8 cellular contexts compared by ENCODE assay signal in the genomic region with DNA sequence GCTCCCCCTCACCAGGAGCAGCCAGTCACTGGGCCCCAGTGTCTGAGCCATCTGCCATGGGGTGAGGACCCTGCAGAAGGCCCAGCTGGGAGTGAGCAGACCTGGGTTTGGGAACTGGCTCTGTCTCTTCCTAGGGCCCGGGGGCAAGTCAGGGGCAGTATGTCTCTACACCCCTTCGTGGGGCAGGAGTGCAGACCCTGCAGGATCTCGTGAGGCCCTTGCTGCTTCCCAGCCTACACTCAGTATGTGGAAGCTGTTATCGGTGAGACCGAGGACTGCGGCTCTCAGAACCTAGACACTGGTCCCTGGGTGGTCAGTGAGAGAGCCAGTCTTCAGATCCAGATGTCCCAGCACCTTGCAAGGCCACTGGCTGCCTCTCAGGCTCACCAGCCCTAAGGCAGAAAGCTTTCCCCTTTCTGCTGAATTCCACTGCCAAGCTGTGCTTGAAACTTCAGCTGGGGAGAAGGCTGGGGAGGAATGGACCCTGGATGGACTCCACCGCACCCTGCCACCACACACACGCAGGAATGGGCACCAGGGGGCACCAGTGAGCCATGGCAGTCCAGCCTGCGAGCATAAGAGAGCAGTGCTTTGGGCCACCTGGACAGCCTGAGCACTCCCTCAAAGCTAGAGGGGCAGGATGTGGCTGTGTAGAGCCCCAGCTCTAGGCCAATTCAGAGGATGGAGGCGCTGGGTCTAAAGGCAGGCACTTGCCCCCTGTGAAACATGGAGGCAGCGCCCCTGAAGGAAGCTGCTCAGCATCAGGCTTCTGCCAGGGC. TPM values are rescaled to one million over a fixed set of nuclear protein-coding genes. Genes with fewer than 3 reads are reported as not detected.
A peak's percentile ranks its signal among the peaks of the same experiment; 100 is the strongest.
DNase-seq lines count a peak whose midpoint lies in the region; ATAC-seq and TF ChIP-seq lines count a peak whose summit lies in the region.

No MANE protein-coding gene starts in this region.

- ATAC-seq in GM18519 (IDR thresholded peaks at IDR 0.05; ENCODE audit: low FRiP score, unreplicated experiment) (peak; percentile 96), HG02981 (IDR thresholded peaks at IDR 0.05; ENCODE audit: unreplicated experiment) (peak; percentile 95)

- peak; percentile 99 to 100 for TF ChIP-seq RAD21 in liver (IDR thresholded peaks at IDR 0.05)

- no peak overlapping the region for H3K4me3 ChIP-seq in choroid plexus epithelial cell (ENCODE audit: low read depth, low read length)
- no peak overlapping the region for H3K4me3 ChIP-seq in liver (ENCODE audit: low read depth in 1 of 3, low read length in 3 of 3)

- peak; percentile 99 for TF ChIP-seq CTCF in choroid plexus epithelial cell (conservative IDR thresholded peaks at IDR 0.05; ENCODE audit: low read depth, low read length)
- TF ChIP-seq CTCF in liver (IDR thresholded peaks at IDR 0.05; ENCODE audit: low read depth, low read length, missing input control), result peak; percentile 95

- no peaks in the 10 kb centered on the region for H3K9me3 ChIP-seq in liver (ENCODE audit: control insufficient read depth in 4 of 4, low read length in 3 of 4)

- peaks cover 2 to 6% (median 2%) of the 10 kb centered on the region in 4 donors for H3K4me1 ChIP-seq in liver (ENCODE audit: control insufficient read depth in 4 of 4, insufficient read depth in 4 of 4, low read length in 3 of 4)

- no peak overlapping the region for H3K9ac ChIP-seq in liver (ENCODE audit: low read depth in 1 of 2, low read length in 2 of 2)

- no peak overlapping the region for H3K27ac ChIP-seq in liver (ENCODE audit: low read depth in 1 of 2, low read length in 2 of 2)

- peak; percentile 87 for DNase-seq in AG20443 (ENCODE audit: low spot score)
- peak; percentile 64 for DNase-seq in NCI-H2196 (lab: John Stamatoyannopoulos, UW; ENCODE audit: unreplicated experiment)
- DNase-seq in activated CD4-positive, alpha-beta T cell treated with anti-CD3 and anti-CD28 coated beads for 48 hours, result peak; percentile 90
- DNase-seq in choroid plexus epithelial cell (ENCODE audit: low read depth), result peak; percentile 89
- peak; percentile 58 to 80 (median 67) for DNase-seq in stimulated activated CD4-positive, alpha-beta T cell treated with anti-CD3 and anti-CD28 coated beads, TNF-alpha, amount 100 ng/mL, for 24 hours (ENCODE audit: low read depth in 3 of 3)

- no peaks in the 10 kb centered on the region for H3K36me3 ChIP-seq in liver (ENCODE audit: control insufficient read depth in 4 of 4, insufficient read depth in 3 of 4, low read depth in 1 of 4, low read length in 3 of 4)

- no peaks in the 10 kb centered on the region for H3K27me3 ChIP-seq in liver (ENCODE audit: control insufficient read depth in 4 of 4, insufficient read depth in 4 of 4, low read length in 3 of 4)

- whole genome bisulfite sequencing in liver, result 56% methylated on average over 11 of the region's 11 CpGs

TF ChIP-seq in liver, 16 proteins besides CTCF, POLR2A, EP300 and RAD21:
- TF ChIP-seq HNF4A (conservative IDR thresholded peaks at IDR 0.05), result peak; percentile 15 to 54
- no peak for TF ChIP-seq GABPA (IDR thresholded peaks at IDR 0.05 in 1 of 2, conservative IDR thresholded peaks at IDR 0.05 in 1 of 2)
- TF ChIP-seq RXRA (IDR thresholded peaks at IDR 0.05), result peak in 1 of 2 donors; percentile 49
TF ChIP-seq in liver: peak in this region for 2.

RNA-seq across cellular contexts. Expression of gene TMEM72, which starts 21.4 kb away (rescaled TPM):
- under 1 TPM in 1 of 2 donors, not detected in 1; 0.33 TPM for total RNA-seq in liver
- polyA plus RNA-seq in liver, result under 1 TPM in 1 of 2 donors, not detected in 1; 0.02 TPM

RNA-seq across cellular contexts. Expression of gene RASSF4, which starts 27.1 kb away (rescaled TPM):
- total RNA-seq in liver, result 10 to 100 TPM in 1 of 2 donors, 1 to 10 TPM in 1; 8.2 to 26.9 TPM
- polyA plus RNA-seq in liver, result 10 to 100 TPM; 12.4 to 12.5 TPM

RNA-seq across cellular contexts. Expression of gene DEPP1, which starts 46.1 kb away (rescaled TPM):
- total RNA-seq in liver, result 10 to 100 TPM; 10.7 to 33.4 TPM
- polyA plus RNA-seq in liver, result 10 to 100 TPM; 33.5 to 79.3 TPM
